17 cellular contexts compared by ENCODE assay signal in the genomic region with DNA sequence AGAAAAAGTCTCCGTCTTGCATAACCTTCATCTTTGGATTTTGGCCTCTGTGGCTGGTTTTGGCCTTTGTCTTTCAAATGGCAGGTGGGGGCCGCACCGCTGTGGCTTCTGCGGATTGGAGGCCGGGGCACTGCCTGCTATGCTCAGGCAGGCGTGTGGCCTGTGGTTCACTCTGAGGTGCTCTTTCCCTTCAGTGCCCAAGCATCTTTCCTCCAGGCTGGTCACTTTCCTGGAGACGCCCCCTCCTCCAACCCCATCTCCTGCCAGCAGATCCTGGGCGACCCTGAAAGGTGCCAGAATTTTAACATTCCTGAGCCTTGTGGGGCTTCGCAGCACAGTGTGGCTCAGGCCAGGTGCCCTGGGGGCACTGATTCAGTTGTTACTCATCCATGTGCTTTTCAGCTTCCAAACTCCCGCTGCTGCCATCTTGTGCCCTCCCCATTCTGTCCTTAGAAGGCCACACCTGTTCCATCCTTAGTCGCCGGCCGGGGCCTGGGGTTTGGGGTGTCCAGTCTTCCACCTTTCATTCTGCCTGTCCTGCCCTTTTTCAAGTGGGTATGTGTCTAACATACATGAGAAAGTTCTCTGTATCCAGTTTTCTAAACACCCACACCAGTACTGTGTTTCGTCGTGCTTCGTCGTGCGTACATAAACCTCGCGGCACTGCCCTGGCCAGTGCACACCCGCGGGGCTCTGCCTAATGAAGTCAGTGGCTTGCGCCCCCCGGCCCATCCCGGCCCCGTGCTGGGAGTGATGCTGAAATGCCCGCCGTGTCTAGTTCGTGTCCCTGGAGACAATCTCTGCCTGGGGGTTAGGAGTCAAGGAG. TPM values are rescaled to one million over a fixed set of nuclear protein-coding genes. Genes with fewer than 3 reads are reported as not detected.
DNase-seq lines count a peak whose midpoint lies in the region; TF ChIP-seq lines count a peak whose summit lies in the region.
"Had no signal": no experiment of that assay in that cellular context is flagged by ENCODE, and none has a peak within 500 bp of the region (broad histone marks: within the 10 kb centered on the region; RNA-seq: fewer than 3 reads in every experiment).

No MANE protein-coding gene starts in this region.

- BruUV-seq in PC-9 (replicated peaks; lab: Mats Ljungman, UMichigan), result no TSS peak

- H3K4me3 ChIP-seq in PC-9, result no peak overlapping the region
- H3K4me3 ChIP-seq in endodermal cell (ENCODE audit: low read length), result no peak overlapping the region
- H3K4me3 ChIP-seq: cardiac muscle cell, suprapubic skin had no signal

- H3K9me3 ChIP-seq in PC-9 (ENCODE audit: insufficient read depth, low read depth), result no peaks in the 10 kb centered on the region
- H3K9me3 ChIP-seq in endodermal cell (ENCODE audit: control insufficient read depth, low read length), result peaks cover 7% of the 10 kb centered on the region
- H3K9me3 ChIP-seq: psoas muscle, suprapubic skin had no signal

- H4K20me1 ChIP-seq in PC-9 (ENCODE audit: insufficient read depth), result peaks cover 49% of the 10 kb centered on the region

- H3K27ac ChIP-seq in PC-9 (peak overlapping the region; percentile 25), endodermal cell (ENCODE audit: low read depth, low read length) (no peak overlapping the region)
- H3K27ac ChIP-seq: C4-2B, psoas muscle, suprapubic skin had no signal

- H3K9ac ChIP-seq in endodermal cell (ENCODE audit: extremely low read depth, low read length, poor library complexity, severe bottlenecking), result no peak overlapping the region

- H3K9me2 ChIP-seq in PC-9 (ENCODE audit: insufficient read depth), result no peaks in the 10 kb centered on the region

- POLR2A ChIA-PET in PC-9 (lab: Charles Lee; ENCODE audit: unreplicated experiment), result no interaction called here

- H3K9me3 Mint-ChIP-seq in endodermal cell, result peaks cover 9% of the 10 kb centered on the region
- no peaks in the 10 kb centered on the region for H3K9me3 Mint-ChIP-seq in osteocyte (ENCODE audit: unreplicated experiment)

- 90 to 93% methylated on average over 20 to 29 of the region's 29 CpGs for WGBS in endodermal cell (ENCODE audit: insufficient coverage in 1 of 2, insufficient read length in 1 of 2), 2 experiments

- peaks cover 11% of the 10 kb centered on the region for H3K4me1 Mint-ChIP-seq in endodermal cell
- H3K4me1 Mint-ChIP-seq in osteocyte (ENCODE audit: unreplicated experiment), result peaks cover 15% of the 10 kb centered on the region

- no peak overlapping the region for H2AFZ ChIP-seq in PC-9

- DNase-seq in ELF-1 (ENCODE audit: low read depth, low spot score) (peak; percentile 89), PC-9 (peak; percentile 93 to 94), endodermal cell (peak; percentile 77), osteocyte (ENCODE audit: extremely low spot score, unreplicated experiment) (no peak), globus pallidus (ENCODE audit: low spot score) (no peak), NCI-H82 treated with DMSO at 0.1 percent for 48 hours (lab: John Stamatoyannopoulos, UW; ENCODE audit: unreplicated experiment) (no peak), NAMALWA (ENCODE audit: low spot score) (no peak), UCSD-AML1 (lab: John Stamatoyannopoulos, UW; ENCODE audit: unreplicated experiment) (no peak)
- DNase-seq: activated CD4-positive, CD25-positive, alpha-beta regulatory T cell treated with anti-CD3 and anti-CD28 coated beads, Interleukin-2, amount 50 U/mL, for 72 hours; activated CD8-positive, alpha-beta memory T cell treated with anti-CD3 and anti-CD28 coated beads, Interleukin-2, amount 50 U/mL, for 4 hours; activated naive CD4-positive, alpha-beta T cell treated with anti-CD3 and anti-CD28 coated beads, Interleukin-2, amount 50 U/mL, for 16 hours; foreskin melanocyte; NCI-H1092; psoas muscle had no signal

- peaks cover 78% of the 10 kb centered on the region for H3K79me2 ChIP-seq in PC-9 (ENCODE audit: low read depth)

- H3K27me3 ChIP-seq in PC-9 (ENCODE audit: insufficient read depth, low read depth), result no peaks in the 10 kb centered on the region
- no peaks in the 10 kb centered on the region for H3K27me3 ChIP-seq in endodermal cell (ENCODE audit: control insufficient read depth, insufficient read depth, low read length, poor library complexity, severe bottlenecking)
- H3K27me3 ChIP-seq: cardiac muscle cell, suprapubic skin had no signal

- intact Hi-C loops in PC-9 (cut with micrococcal nuclease; ENCODE audit: unreplicated experiment), result no loop called here

- peaks cover 35% of the 10 kb centered on the region for H3F3A ChIP-seq in PC-9 (ENCODE audit: insufficient read depth, low read depth)

- H3K4me2 ChIP-seq in PC-9, result peak overlapping the region; percentile 36

- H3K4me1 ChIP-seq in PC-9 (replicated peaks; ENCODE audit: insufficient read depth), result peaks cover 42% of the 10 kb centered on the region
- H3K4me1 ChIP-seq in endodermal cell (ENCODE audit: control insufficient read depth, insufficient read depth, low read length), result peaks cover 2% of the 10 kb centered on the region

- H3K27ac Mint-ChIP-seq in endodermal cell (peak overlapping the region; percentile 26), osteocyte (ENCODE audit: unreplicated experiment) (peak overlapping the region; percentile 36)

- TF ChIP-seq CTCF in PC-9 (conservative IDR thresholded peaks at IDR 0.05), result no peak
- no peak for TF ChIP-seq CTCF in endodermal cell (conservative IDR thresholded peaks at IDR 0.05)
- TF ChIP-seq CTCF in osteocyte (IDR thresholded peaks at IDR 0.05), result no peak

- CTCF ChIA-PET in PC-9 (lab: Charles Lee), result interaction anchor here (1.2 kb wide), 1 partner anchor 14 kb away, joined by 3 read pairs; no protein-coding TSS in a partner anchor

- peaks cover 42% of the 10 kb centered on the region for H3K36me3 Mint-ChIP-seq in endodermal cell (ENCODE audit: low read depth)
- H3K36me3 Mint-ChIP-seq in osteocyte (ENCODE audit: unreplicated experiment), result peaks cover 18% of the 10 kb centered on the region

- H3K27me3 Mint-ChIP-seq in endodermal cell (ENCODE audit: insufficient read depth) (no peaks in the 10 kb centered on the region), osteocyte (ENCODE audit: unreplicated experiment) (no peaks in the 10 kb centered on the region)

- H3K4me3 Mint-ChIP-seq in endodermal cell (no peak overlapping the region), osteocyte (ENCODE audit: unreplicated experiment) (no peak overlapping the region)

- peaks cover 8% of the 10 kb centered on the region; the same call in 1 of the 2 replicates for H3K36me3 ChIP-seq in PC-9 (ENCODE audit: low read depth)
- H3K36me3 ChIP-seq in endodermal cell (ENCODE audit: control insufficient read depth, insufficient read depth, low read length), result peaks cover 51% of the 10 kb centered on the region

RNA-seq across cellular contexts. Expression of a gene that starts 12.1 kb away (rescaled TPM):
- total RNA-seq in PC-9 (2021), result 22.4 and 29.0 TPM in 2 replicates
- 10 to 100 TPM; 23.2 to 28.8 TPM for total RNA-seq in endodermal cell
- 26.8 TPM for polyA plus RNA-seq in endodermal cell (2013, experiment 1 of 2)
- polyA plus RNA-seq in endodermal cell (2013, experiment 2 of 2), result 25.7 TPM
- total RNA-seq in osteocyte, result 18.3 and 19.9 TPM in 2 replicates

RNA-seq across cellular contexts. Expression of a gene that starts 12.4 kb away (rescaled TPM):
- total RNA-seq in PC-9 (2021), result 367 and 391 TPM in 2 replicates
- 100 to 1,000 TPM; 279 to 280 TPM for total RNA-seq in endodermal cell
- 253 TPM for polyA plus RNA-seq in endodermal cell (2013, experiment 1 of 2)
- polyA plus RNA-seq in endodermal cell (2013, experiment 2 of 2), result 256 TPM
- 209 and 217 TPM in 2 replicates for total RNA-seq in osteocyte

RNA-seq across cellular contexts. Expression of a gene that starts 27.2 kb away (rescaled TPM):
- 58.1 and 62.5 TPM in 2 replicates for total RNA-seq in PC-9 (2021)
- total RNA-seq in endodermal cell, result 10 to 100 TPM; 28.2 to 29.6 TPM
- polyA plus RNA-seq in endodermal cell (2013, experiment 1 of 2), result 23.8 TPM
- 21.6 TPM for polyA plus RNA-seq in endodermal cell (2013, experiment 2 of 2)
- 29.3 and 30.7 TPM in 2 replicates for total RNA-seq in osteocyte

RNA-seq across cellular contexts. Expression of a gene that starts 33.4 kb away (rescaled TPM):
- total RNA-seq in PC-9 (2021), result 61.5 and 67.2 TPM in 2 replicates
- 10 to 100 TPM; 89.1 to 91.1 TPM for total RNA-seq in endodermal cell
- 74.6 TPM for polyA plus RNA-seq in endodermal cell (2013, experiment 1 of 2)
- polyA plus RNA-seq in endodermal cell (2013, experiment 2 of 2), result 61.5 TPM
- 67.8 and 68.7 TPM in 2 replicates for total RNA-seq in osteocyte

Comparison
In these comparisons a context has a peak if more than half of its experiments do, and no peak if none do; other contexts are left out.
1. DNase-seq: peak in ELF-1 (single experiment), PC-9 (2 of 2) and endodermal cell (single experiment); none in osteocyte (single experiment), globus pallidus (single experiment), NCI-H82 treated with DMSO at 0.1 percent for 48 hours (single experiment), NAMALWA (single experiment) and UCSD-AML1 (single experiment).